ENCODE assay signal across 11 cellular contexts in the genomic region with DNA sequence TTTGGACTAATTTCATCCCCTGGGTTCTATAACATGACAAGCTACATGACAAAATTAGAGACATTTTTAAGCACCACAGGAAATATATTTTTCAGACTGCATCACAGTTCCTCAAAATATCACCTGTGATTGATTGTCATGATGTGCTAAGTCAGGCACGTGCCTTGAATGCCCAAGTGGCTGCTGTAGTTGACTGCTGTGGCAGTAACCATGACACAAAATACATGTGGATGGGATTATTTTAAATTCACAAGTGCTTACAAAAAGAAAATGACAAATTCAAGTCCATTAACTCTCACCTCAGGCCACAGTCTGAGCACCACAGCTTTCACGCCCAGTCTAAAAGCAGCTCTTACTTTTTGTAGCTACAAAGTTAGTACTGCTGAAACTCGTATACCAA. TPM values are rescaled to one million over a fixed set of nuclear protein-coding genes. Genes with fewer than 3 reads are reported as not detected.
DNase-seq lines count a peak whose midpoint lies in the region; ATAC-seq and TF ChIP-seq lines count a peak whose summit lies in the region.
"Had no signal": no experiment of that assay in that cellular context is flagged by ENCODE, and none has a peak within 500 bp of the region (broad histone marks: within the 10 kb centered on the region; RNA-seq: fewer than 3 reads in every experiment).

No MANE protein-coding gene starts in this region.

- H3K4me3 Mint-ChIP-seq in activated T-helper 17 cell treated with anti-CD3 and anti-CD28 coated beads, Interleukin-2, amount 50 U/mL, for 72 hours, result peak overlapping the region; percentile 78
- H3K4me3 Mint-ChIP-seq: naive thymus-derived CD8-positive, alpha-beta T cell had no signal

- no peaks in the 10 kb centered on the region for H3K27me3 Mint-ChIP-seq in activated T-helper 17 cell treated with anti-CD3 and anti-CD28 coated beads, Interleukin-2, amount 50 U/mL, for 72 hours
- H3K27me3 Mint-ChIP-seq: naive thymus-derived CD8-positive, alpha-beta T cell had no signal

- ATAC-seq in GM19395 (IDR thresholded peaks at IDR 0.05; ENCODE audit: unreplicated experiment) (peak; percentile 72), HG03066 (IDR thresholded peaks at IDR 0.05; ENCODE audit: low read depth, unreplicated experiment) (peak; percentile 63)
- ATAC-seq in activated T-helper 17 cell treated with anti-CD3 and anti-CD28 coated beads, Interleukin-2, amount 50 U/mL, for 72 hours (replicated peaks), result no peak

- DNase-seq in GM13976 (ENCODE audit: low spot score) (peak; percentile 33), GF-D8 (lab: John Stamatoyannopoulos, UW) (no peak), NCI-H82 (lab: John Stamatoyannopoulos, UW) (no peak), NCI-H2107 (lab: John Stamatoyannopoulos, UW) (no peak), NCI-H2107 treated with DMSO at 0.1 percent for 48 hours (lab: John Stamatoyannopoulos, UW; ENCODE audit: unreplicated experiment) (no peak)
- DNase-seq: hippocampal formation; naive thymus-derived CD8-positive, alpha-beta T cell; stimulated activated CD4-positive, alpha-beta T cell treated with anti-CD3 and anti-CD28 coated beads, Interleukin-4, amount 100 ng/mL, for 4 hours had no signal

- peaks cover 97% of the 10 kb centered on the region for H3K36me3 Mint-ChIP-seq in activated T-helper 17 cell treated with anti-CD3 and anti-CD28 coated beads, Interleukin-2, amount 50 U/mL, for 72 hours (ENCODE audit: low read depth)

- H3K9me3 Mint-ChIP-seq in activated T-helper 17 cell treated with anti-CD3 and anti-CD28 coated beads, Interleukin-2, amount 50 U/mL, for 72 hours, result no peaks in the 10 kb centered on the region
- H3K9me3 Mint-ChIP-seq: naive thymus-derived CD8-positive, alpha-beta T cell had no signal

- H3K4me1 Mint-ChIP-seq in activated T-helper 17 cell treated with anti-CD3 and anti-CD28 coated beads, Interleukin-2, amount 50 U/mL, for 72 hours, result peaks cover 24% of the 10 kb centered on the region

- no peak for TF ChIP-seq CTCF in GM13976 (IDR thresholded peaks at IDR 0.05; ENCODE audit: borderline replicate concordance, control extremely low read depth, extremely low read depth, insufficient read depth, missing control alignments)

- peak overlapping the region; percentile 97 for H3K27ac Mint-ChIP-seq in activated T-helper 17 cell treated with anti-CD3 and anti-CD28 coated beads, Interleukin-2, amount 50 U/mL, for 72 hours

- in situ Hi-C loops in GM13976 (cut with MboI; ENCODE audit: low sequenced_read_pairs, unreplicated experiment), result no loop called here

RNA-seq across cellular contexts. Expression of a gene that starts 45.5 kb away (rescaled TPM):
- 10 to 100 TPM; 45.8 to 62.6 TPM for total RNA-seq in activated T-helper 17 cell treated with anti-CD3 and anti-CD28 coated beads, Interleukin-2, amount 50 U/mL, for 72 hours
